ENCODE assay signal across 8 cellular contexts in genomic region chrX:53441531-53442321, GRCh38. TPM values are rescaled to one million over a fixed set of nuclear protein-coding genes. Genes with fewer than 3 reads are reported as not detected.
DNase-seq lines count a peak whose midpoint lies in the region; ATAC-seq and TF ChIP-seq lines count a peak whose summit lies in the region.

No MANE protein-coding gene starts in this region.

- TF ChIP-seq POLR2A in heart left ventricle (IDR thresholded peaks at IDR 0.05) (peak in 1 of 2 donors; percentile 40), upper lobe of left lung (IDR thresholded peaks at IDR 0.05) (peak in 1 of 4 donors; percentile 39)

- H3K4me2 ChIP-seq in H9 (ENCODE audit: insufficient read depth, insufficient read length, low read length): peak overlapping the region; percentile 46

- no peak overlapping the region for H4K5ac ChIP-seq in H9 (ENCODE audit: insufficient read length, low read depth, low read length)

- H2BK12ac ChIP-seq in H9 (ENCODE audit: insufficient read length, low read depth, low read length): no peak overlapping the region

- no peak overlapping the region for H2BK5ac ChIP-seq in H9 (ENCODE audit: insufficient read length, low read length)

- H2BK15ac ChIP-seq in H9 (ENCODE audit: low read depth, low read length): no peak overlapping the region

- no peak overlapping the region for H2BK120ac ChIP-seq in H9 (ENCODE audit: low read depth, low read length, poor library complexity, severe bottlenecking)

- intact Hi-C loops in heart left ventricle (cut with DNase I) (loop anchor here in 2 of 10 donors (5.0 kb wide), 1 partner anchor 124 kb away; no protein-coding TSS in a partner anchor), posterior cingulate gyrus (cut with DNase I) (no loop called here)

- no peak overlapping the region for H3K27ac ChIP-seq in H9 (ENCODE audit: insufficient read length, low read depth, low read length)
- H3K27ac ChIP-seq in heart left ventricle: peak overlapping the region in 7 of 12 donors; percentile 20 to 78 (median 42)
- H3K27ac ChIP-seq in upper lobe of left lung: peak overlapping the region in 3 of 4 donors; percentile 71 to 87 (median 73)

- no peak overlapping the region for H2AFZ ChIP-seq in H9 (ENCODE audit: low read length)

- no peak overlapping the region for H3T11ph ChIP-seq in H9 (ENCODE audit: low read length)

- no peaks in the 10 kb centered on the region for H3K79me1 ChIP-seq in H9 (ENCODE audit: insufficient read depth, low read depth, low read length, poor library complexity, severe bottlenecking)

- H3K23me2 ChIP-seq in H9 (ENCODE audit: insufficient read length, low read depth, low read length, poor library complexity, severe bottlenecking): no peaks in the 10 kb centered on the region

- no peak overlapping the region for H3K18ac ChIP-seq in H9 (ENCODE audit: insufficient read length, low read depth, low read length)

- H3K4ac ChIP-seq in H9 (ENCODE audit: low read depth, low read length): no peak overlapping the region

- no peak overlapping the region for H3K27ac Mint-ChIP-seq in H9

- no peak overlapping the region for H2AK5ac ChIP-seq in H9 (ENCODE audit: insufficient read length, low read length)

- no peaks in the 10 kb centered on the region for H4K20me1 ChIP-seq in H9 (ENCODE audit: control insufficient read depth, insufficient read depth, insufficient read length)

- peaks cover 44% of the 10 kb centered on the region for H3K9me3 ChIP-seq in H9 (ENCODE audit: control insufficient read depth, low read depth, low read length)
- no peaks in the 10 kb centered on the region for H3K9me3 ChIP-seq in heart left ventricle
- no peaks in the 10 kb centered on the region for H3K9me3 ChIP-seq in upper lobe of left lung

- H3K4me1 ChIP-seq in H9 (ENCODE audit: insufficient read depth, low read length) (no peaks in the 10 kb centered on the region), heart left ventricle (peaks cover 0 to 27% (median 4%) of the 10 kb centered on the region in 12 donors), upper lobe of left lung (peaks cover 0 to 15% (median 4%) of the 10 kb centered on the region in 4 donors)

- H3K4me3 ChIP-seq in heart left ventricle (peak overlapping the region in 10 of 12 donors; percentile 33 to 57 (median 46)), upper lobe of left lung (peak overlapping the region in 3 of 4 donors; percentile 30 to 53 (median 45))

- no peaks in the 10 kb centered on the region for H3K36me3 ChIP-seq in heart left ventricle
- no peaks in the 10 kb centered on the region for H3K36me3 ChIP-seq in upper lobe of left lung

- H3K56ac ChIP-seq in H9 (ENCODE audit: insufficient read length, low read depth, low read length): no peak overlapping the region

- H3K27me3 Mint-ChIP-seq in H9 (ENCODE audit: low read depth): peaks cover 12% of the 10 kb centered on the region

- ATAC-seq in heart left ventricle (peak; percentile 89 to 94 (median 90)), upper lobe of left lung (ENCODE audit: low FRiP score in 2 of 2) (peak; percentile 81 to 92)

- H3K23ac ChIP-seq in H9 (ENCODE audit: insufficient read length, low read depth, low read length): no peak overlapping the region

- H3K14ac ChIP-seq in H9 (ENCODE audit: insufficient read depth, low read length): no peak overlapping the region

- H3K27me3 ChIP-seq in H9 (ENCODE audit: insufficient read depth, low read length): no peaks in the 10 kb centered on the region
- H3K27me3 ChIP-seq in heart left ventricle: peaks cover 0 to 38% (median 0%) of the 10 kb centered on the region in 9 donors
- H3K27me3 ChIP-seq in upper lobe of left lung: peaks cover 0 to 6% (median 0%) of the 10 kb centered on the region in 4 donors

- no peaks in the 10 kb centered on the region for H3K79me2 ChIP-seq in H9 (ENCODE audit: insufficient read depth, low read length)

- DNase-seq in DMS79 (lab: John Stamatoyannopoulos, UW) (peak; percentile 68), H9 (peak; percentile 88), NAMALWA (ENCODE audit: low spot score) (peak; percentile 83), SKM-1 (lab: John Stamatoyannopoulos, UW; ENCODE audit: unreplicated experiment) (peak; percentile 62), heart left ventricle (peak; percentile 69 to 90 (median 89)), posterior cingulate gyrus (peak; percentile 46 to 96 (median 68)), upper lobe of left lung (peak; percentile 88 to 94)
- DNase-seq in activated naive CD8-positive, alpha-beta T cell treated with anti-CD3 and anti-CD28 coated beads, Interleukin-2, amount 50 U/mL, for 16 hours (ENCODE audit: low read depth, low spot score): peak; percentile 13

- TF ChIP-seq EP300 in upper lobe of left lung (IDR thresholded peaks at IDR 0.05): no peak

- H3K9me3 Mint-ChIP-seq in H9: peaks cover 61 to 70% of the 10 kb centered on the region in 2 experiments

- no peak overlapping the region for H3K9ac ChIP-seq in H9 (ENCODE audit: extremely low read depth, insufficient read length, low read length)

- WGBS in H9 (ENCODE audit: extremely low coverage, insufficient read length, low lambda C conversion rate): no CpG with 5 or more reads among the region's 44 CpGs
- WGBS in heart left ventricle, 4 donors: 5 to 19% (median 13%) methylated on average over 39 to 44 of the region's 44 CpGs
- WGBS in upper lobe of left lung, 2 donors: 4 to 16% methylated on average over 5 to 44 of the region's 44 CpGs

- no peak overlapping the region for H4K8ac ChIP-seq in H9 (replicated peaks; ENCODE audit: insufficient read length, low read depth, low read length)

- H3K4me3 Mint-ChIP-seq in H9: peak overlapping the region; percentile 73 to 75

- TF ChIP-seq CTCF in H9 (conservative IDR thresholded peaks at IDR 0.05): no peak
- TF ChIP-seq CTCF in heart left ventricle (IDR thresholded peaks at IDR 0.05): no peak
- no peak for TF ChIP-seq CTCF in upper lobe of left lung (IDR thresholded peaks at IDR 0.05)

- no peak overlapping the region for H2BK20ac ChIP-seq in H9 (ENCODE audit: low read depth, low read length, poor library complexity, severe bottlenecking)

- no peak overlapping the region for H4K91ac ChIP-seq in H9 (ENCODE audit: insufficient read length, low read depth, low read length)

- peaks cover 2 to 6% of the 10 kb centered on the region in 2 experiments; a peak in 3 of 4 replicates for H3K4me1 Mint-ChIP-seq in H9

- H3K36me3 Mint-ChIP-seq in H9 (ENCODE audit: insufficient read depth in 1 of 3, low read depth in 3 of 3): no peaks in the 10 kb centered on the region; a peak in 2 of 7 replicates

RNA-seq across cellular contexts. Expression of gene HSD17B10, which starts 7.6 kb away (rescaled TPM):
- total RNA-seq in H9 (2021) (112 and 119 TPM in 2 replicates), heart left ventricle (100 to 1,000 TPM in 3 of 9 donors, 10 to 100 TPM in 6; 49.7 to 118 (median 93.2) TPM), upper lobe of left lung (10 to 100 TPM in 5 of 6 donors, 1 to 10 TPM in 1; 7.3 to 71.3 (median 45.3) TPM)
- 100 to 1,000 TPM in 1 of 2 donors, 10 to 100 TPM in 1; 94.3 to 169 TPM for polyA plus RNA-seq in heart left ventricle

RNA-seq across cellular contexts. Expression of gene RIBC1, which starts 19.1 kb away (rescaled TPM):
- total RNA-seq in H9 (2021) (1.0 and 1.2 TPM in 2 replicates), heart left ventricle (1 to 10 TPM in 2 of 9 donors, under 1 TPM in 7; 0.28 to 1.7 (median 0.63) TPM), upper lobe of left lung (10 to 100 TPM in 2 of 6 donors, 1 to 10 TPM in 3, under 1 TPM in 1; 0.94 to 21.8 (median 5.4) TPM)
- polyA plus RNA-seq in heart left ventricle: under 1 TPM; 0.50 to 0.61 TPM

RNA-seq across cellular contexts. Expression of gene SMC1A, which starts 19.3 kb away (rescaled TPM):
- total RNA-seq in H9 (2021) (100 and 104 TPM in 2 replicates), heart left ventricle (10 to 100 TPM; 25.3 to 64.6 (median 36.4) TPM), upper lobe of left lung (10 to 100 TPM; 27.2 to 49.3 (median 42.5) TPM)
- polyA plus RNA-seq in heart left ventricle: 10 to 100 TPM; 13.6 to 21.3 TPM

Comparison
In these comparisons a context has a peak if more than half of its experiments do, and no peak if none do; other contexts are left out.
1. DNase-seq: peak in every context shown above with its lines; median percentile 91 in upper lobe of left lung; 89 in heart left ventricle; 88 in H9; 83 in NAMALWA; 68 in DMS79; 68 in posterior cingulate gyrus; 62 in SKM-1; 13 in activated naive CD8-positive, alpha-beta T cell treated with anti-CD3 and anti-CD28 coated beads, Interleukin-2, amount 50 U/mL, for 16 hours.